ENCODE assay signal across 18 cellular contexts in genomic region chr4:6334203-6334887, GRCh38.
"Had no signal": no experiment of that assay in that cellular context is flagged by ENCODE, and none has a peak within 500 bp of the region (broad histone marks: within the 10 kb centered on the region; RNA-seq: fewer than 3 reads in every experiment).

No MANE protein-coding gene starts in this region.

- ATAC-seq: activated T-cell treated with anti-CD3 and anti-CD28 coated beads, Interleukin-2, amount 50 U/mL, for 72 hours; foreskin keratinocyte; left lung had no signal

- H3K36me3 ChIP-seq: left lung, prostate gland, right atrium auricular region, thyroid gland had no signal

- H3K27ac ChIP-seq: epithelial cell of prostate, foreskin keratinocyte, left lung, prostate gland, right atrium auricular region, thyroid gland had no signal

- H3K9me3 ChIP-seq: left lung, prostate gland, right atrium auricular region, thyroid gland had no signal

- H3K4me3 ChIP-seq: left lung, prostate gland, right atrium auricular region, thyroid gland had no signal

- H3K4me1 ChIP-seq: foreskin keratinocyte, prostate gland, right atrium auricular region, thyroid gland had no signal

- H3K9me3 Mint-ChIP-seq: activated naive CD4-positive, alpha-beta T cell treated with anti-CD3 and anti-CD28 coated beads, Interleukin-2, amount 50 U/mL, for 24 hours; activated T-cell treated with anti-CD3 and anti-CD28 coated beads, Interleukin-2, amount 50 U/mL, for 72 hours; mesothelial cell of epicardium; nephron progenitor cell; T-helper 2 cell treated with Interferon-gamma antibody and Interleukin-4, amounts not matched to agents 5 μg/mL and 100 μg/mL, for 36 hours had no signal

- DNase-seq: activated CD4-positive, alpha-beta T cell treated with anti-CD3 and anti-CD28 coated beads, Interleukin-2, amount 50 U/mL, for 4 hours; activated effector memory CD4-positive, alpha-beta T cell treated with anti-CD3 and anti-CD28 coated beads, Interleukin-2, amount 50 U/mL, for 16 hours; foreskin keratinocyte; hippocampal formation; islet precursor cell; left lung; nephron progenitor cell; stimulated activated CD4-positive, alpha-beta T cell treated with anti-CD3 and anti-CD28 coated beads, Interleukin-12 subunit alpha, Interleukin-12 subunit beta, amount 100 ng/mL, for 4 hours; stimulated activated CD4-positive, alpha-beta T cell treated with anti-CD3 and anti-CD28 coated beads, Interleukin-1b, Interleukin-23, amount 100 ng/mL, for 48 hours; stimulated activated naive CD4-positive, alpha-beta T cell treated with Interleukin-2 at 50 U/mL for 16 hours; thyroid gland had no signal

- H3K27me3 ChIP-seq: foreskin keratinocyte, right atrium auricular region, thyroid gland had no signal

- H3K36me3 Mint-ChIP-seq: activated naive CD4-positive, alpha-beta T cell treated with anti-CD3 and anti-CD28 coated beads, Interleukin-2, amount 50 U/mL, for 24 hours; mesothelial cell of epicardium had no signal

- H3K4me3 Mint-ChIP-seq: activated naive CD4-positive, alpha-beta T cell treated with anti-CD3 and anti-CD28 coated beads, Interleukin-2, amount 50 U/mL, for 24 hours; activated T-cell treated with anti-CD3 and anti-CD28 coated beads, Interleukin-2, amount 50 U/mL, for 72 hours; mesothelial cell of epicardium; nephron progenitor cell; T-helper 2 cell treated with Interferon-gamma antibody and Interleukin-4, amounts not matched to agents 5 μg/mL and 100 μg/mL, for 36 hours had no signal

- H3K27ac Mint-ChIP-seq: activated naive CD4-positive, alpha-beta T cell treated with anti-CD3 and anti-CD28 coated beads, Interleukin-2, amount 50 U/mL, for 24 hours; activated T-cell treated with anti-CD3 and anti-CD28 coated beads, Interleukin-2, amount 50 U/mL, for 72 hours; mesothelial cell of epicardium; nephron progenitor cell; T-helper 2 cell treated with Interferon-gamma antibody and Interleukin-4, amounts not matched to agents 5 μg/mL and 100 μg/mL, for 36 hours had no signal

- H3K4me1 Mint-ChIP-seq: mesothelial cell of epicardium had no signal
